8 cellular contexts compared by ENCODE assay signal in genomic region chr7:6272481-6273323, GRCh38. TPM values are rescaled to one million over a fixed set of nuclear protein-coding genes. Genes with fewer than 3 reads are reported as not detected.
DNase-seq lines count a peak whose midpoint lies in the region; ATAC-seq and TF ChIP-seq lines count a peak whose summit lies in the region.

Gene CYTH3 (minus strand): TSS chr7:6272624. CDS start chr7:6272507, 117 bp downstream.

- peaks cover 13 to 36% of the 10 kb centered on the region in 2 donors for H3K4me1 ChIP-seq in left lung

- no peak for TF ChIP-seq CTCF in left lung (IDR thresholded peaks at IDR 0.05)

- H3K9me3 Mint-ChIP-seq in activated CD4-positive, alpha-beta T cell treated with anti-CD3 and anti-CD28 coated beads, Interleukin-2, amount 10 ng/mL, durations not matched to agents 24 days and 14 days = no peaks in the 10 kb centered on the region

- intact Hi-C loops in activated CD4-positive, alpha-beta T cell treated with anti-CD3 and anti-CD28 coated beads, Interleukin-2, amount 10 ng/mL, durations not matched to agents 24 days and 14 days (cut with micrococcal nuclease) = loop anchor here (2.0 kb wide), 1 partner anchor 16 kb away; no protein-coding TSS in a partner anchor
- intact Hi-C loops in left lung (cut with DNase I) = loop anchor here in 1 of 2 donors (10.0 kb wide), 1 partner anchor 108 kb away; no protein-coding TSS in a partner anchor

- H3K27ac ChIP-seq in left lung = peak within 1 kb of the TSS; percentile 33 to 69

- H3K36me3 Mint-ChIP-seq in activated CD4-positive, alpha-beta T cell treated with anti-CD3 and anti-CD28 coated beads, Interleukin-2, amount 10 ng/mL, durations not matched to agents 24 days and 14 days (ENCODE audit: low read depth) = no peaks in the 10 kb centered on the region

- H3K4me3 Mint-ChIP-seq in activated CD4-positive, alpha-beta T cell treated with anti-CD3 and anti-CD28 coated beads, Interleukin-2, amount 10 ng/mL, durations not matched to agents 24 days and 14 days = peak within 1 kb of the TSS; percentile 82

- in situ Hi-C loops in ACHN (cut with HindIII; ENCODE audit: low pct_ligation_motif_present, low pct_unique_long_range_greater_than_20kb, low sequenced_read_pairs) = no loop called here

- H3K27ac Mint-ChIP-seq in activated CD4-positive, alpha-beta T cell treated with anti-CD3 and anti-CD28 coated beads, Interleukin-2, amount 10 ng/mL, durations not matched to agents 24 days and 14 days = peak within 1 kb of the TSS; percentile 28

- DNase-seq in ACHN (peak; percentile 88), NCI-H345 treated with DMSO at 0.1 percent for 48 hours (lab: John Stamatoyannopoulos, UW; ENCODE audit: unreplicated experiment) (peak; percentile 48), dedifferentiated amniotic fluid mesenchymal stem cell (ENCODE audit: extremely low spot score) (peak; percentile 61), left lung (peak; percentile 82 to 97)
- peak; percentile 96 for DNase-seq in activated CD4-positive, alpha-beta T cell treated with anti-CD3 and anti-CD28 coated beads, Interleukin-2, amount 10 ng/mL, durations not matched to agents 24 days and 14 days
- DNase-seq in stimulated activated CD4-positive, alpha-beta T cell treated with anti-CD3 and anti-CD28 coated beads, Interleukin-2, amount 100 ng/mL, for 24 hours = peak; percentile 79 to 82

- peaks cover 62% of the 10 kb centered on the region for H3K27me3 Mint-ChIP-seq in activated CD4-positive, alpha-beta T cell treated with anti-CD3 and anti-CD28 coated beads, Interleukin-2, amount 10 ng/mL, durations not matched to agents 24 days and 14 days

- no peaks in the 10 kb centered on the region for H3K36me3 ChIP-seq in left lung

- H3K9me3 ChIP-seq in left lung = no peaks in the 10 kb centered on the region

- peak; percentile 79 for ATAC-seq in GM18517 (IDR thresholded peaks at IDR 0.05; ENCODE audit: unreplicated experiment)
- ATAC-seq in HG03039 (IDR thresholded peaks at IDR 0.05; ENCODE audit: unreplicated experiment) = peak; percentile 77
- ATAC-seq in left lung = peak; percentile 97

- peaks cover 0 to 16% of the 10 kb centered on the region in 2 donors for H3K27me3 ChIP-seq in left lung

- peak within 1 kb of the TSS; percentile 79 to 84 for H3K4me3 ChIP-seq in left lung

- H3K4me1 Mint-ChIP-seq in activated CD4-positive, alpha-beta T cell treated with anti-CD3 and anti-CD28 coated beads, Interleukin-2, amount 10 ng/mL, durations not matched to agents 24 days and 14 days = peaks cover 15% of the 10 kb centered on the region

RNA-seq across cellular contexts. Expression of gene CYTH3, which starts in this region (rescaled TPM):
- total RNA-seq in activated CD4-positive, alpha-beta T cell treated with anti-CD3 and anti-CD28 coated beads, Interleukin-2, amount 10 ng/mL, durations not matched to agents 24 days and 14 days = 0.65 and 1.3 TPM in 2 replicates
- 10 to 100 TPM; 21.3 to 24.3 TPM for total RNA-seq in left lung

Comparison
In these comparisons a context has a peak if more than half of its experiments do, and no peak if none do; other contexts are left out.
1. Peak in every context shown above with its lines: DNase-seq, ATAC-seq, H3K4me3 ChIP-seq and H3K27ac ChIP-seq.